Comparison of ENCODE assay signal across 24 cellular contexts in the genomic region with DNA sequence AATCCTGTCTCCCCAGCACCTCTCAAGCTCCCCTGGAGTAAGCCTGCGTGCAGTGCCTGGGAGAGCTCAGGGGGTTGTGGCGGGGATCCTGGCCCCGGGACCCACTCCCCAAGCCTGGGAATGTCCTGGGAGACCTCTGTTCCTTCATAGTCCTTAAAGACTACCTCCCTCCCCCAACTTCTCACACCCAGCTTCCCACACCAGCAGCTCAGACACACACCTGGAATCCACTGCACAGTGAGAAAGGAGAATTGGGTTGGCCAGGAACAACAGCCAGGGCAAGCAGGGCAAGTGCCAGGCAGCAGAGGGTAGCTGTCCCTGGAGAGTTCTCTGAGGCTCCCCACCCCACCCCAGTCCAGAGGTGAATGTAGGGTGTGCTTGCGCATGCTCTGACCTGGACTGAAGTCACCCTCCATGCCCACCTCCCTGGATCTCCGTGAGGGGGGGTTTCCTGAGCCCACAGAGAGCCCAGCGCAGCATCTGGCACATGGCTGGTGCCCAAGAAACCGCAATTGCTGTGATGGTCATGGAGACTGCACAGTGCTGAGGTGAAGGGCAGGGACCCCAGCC. TPM values are rescaled to one million over a fixed set of nuclear protein-coding genes. Genes with fewer than 3 reads are reported as not detected.
DNase-seq lines count a peak whose midpoint lies in the region; ATAC-seq and TF ChIP-seq lines count a peak whose summit lies in the region.
"Had no signal": no experiment of that assay in that cellular context is flagged by ENCODE, and none has a peak within 500 bp of the region (broad histone marks: within the 10 kb centered on the region; RNA-seq: fewer than 3 reads in every experiment).

No MANE protein-coding gene starts in this region.

- no peak overlapping the region for H4K91ac ChIP-seq in neuronal stem cell (ENCODE audit: low read depth, low read length, poor library complexity)

- no peak for ATAC-seq in CD8-positive, alpha-beta T cell
- no peak for ATAC-seq in activated naive CD8-positive, alpha-beta T cell treated with anti-CD3 and anti-CD28 coated beads, Interleukin-2, amount 10 ng/mL, durations not matched to agents 7 days and 5 days (ENCODE audit: low read depth)
- ATAC-seq in HG02642 (IDR thresholded peaks at IDR 0.05; ENCODE audit: poor library complexity, unreplicated experiment) (no peak), GM19351 (IDR thresholded peaks at IDR 0.05; ENCODE audit: unreplicated experiment) (no peak)

- no peak for TF ChIP-seq CTCF in CD8-positive, alpha-beta T cell (IDR thresholded peaks at IDR 0.05)

- H3K9me3 Mint-ChIP-seq in activated naive CD4-positive, alpha-beta T cell treated with anti-CD3 and anti-CD28 coated beads for 36 hours = no peaks in the 10 kb centered on the region
- H3K9me3 Mint-ChIP-seq in CD8-positive, alpha-beta T cell = no peaks in the 10 kb centered on the region
- no peaks in the 10 kb centered on the region for H3K9me3 Mint-ChIP-seq in activated naive CD8-positive, alpha-beta T cell treated with anti-CD3 and anti-CD28 coated beads, Interleukin-2, amount 10 ng/mL, durations not matched to agents 7 days and 5 days
- H3K9me3 Mint-ChIP-seq: H9, nephron progenitor cell had no signal

- peak overlapping the region; percentile 22 for H3K27ac Mint-ChIP-seq in activated naive CD4-positive, alpha-beta T cell treated with anti-CD3 and anti-CD28 coated beads for 36 hours
- peak overlapping the region; percentile 93 for H3K27ac Mint-ChIP-seq in CD8-positive, alpha-beta T cell
- peak overlapping the region; percentile 98 for H3K27ac Mint-ChIP-seq in activated naive CD8-positive, alpha-beta T cell treated with anti-CD3 and anti-CD28 coated beads, Interleukin-2, amount 10 ng/mL, durations not matched to agents 7 days and 5 days
- H3K27ac Mint-ChIP-seq: H9, nephron progenitor cell had no signal

- no peak overlapping the region for H3K4ac ChIP-seq in neuronal stem cell (ENCODE audit: low read length)

- H3K4me2 ChIP-seq in neuronal stem cell (ENCODE audit: insufficient read depth, low read length, poor library complexity, severe bottlenecking) = no peak overlapping the region

- H3K18ac ChIP-seq in neuronal stem cell (ENCODE audit: low read length) = peak overlapping the region; percentile 71

- no peak overlapping the region for H3K4me3 ChIP-seq in CD8-positive, alpha-beta T cell (ENCODE audit: low read depth, low read length)
- no peak overlapping the region for H3K4me3 ChIP-seq in neuronal stem cell (ENCODE audit: low read length in 2 of 2)
- H3K4me3 ChIP-seq: transverse colon had no signal

- no peak for DNase-seq in activated naive CD4-positive, alpha-beta T cell treated with anti-CD3 and anti-CD28 coated beads for 36 hours
- DNase-seq in activated naive CD4-positive, alpha-beta T cell treated with Interleukin-2 at 50 U/mL for 16 hours = no peak
- DNase-seq in CD8-positive, alpha-beta T cell = peak in 1 of 7 experiments; percentile 19
- DNase-seq in activated naive CD8-positive, alpha-beta T cell treated with anti-CD3 and anti-CD28 coated beads, Interleukin-2, amount 10 ng/mL, durations not matched to agents 7 days and 5 days = peak; percentile 32
- no peak for DNase-seq in neuronal stem cell (ENCODE audit: low spot score)
- DNase-seq in SHP77 treated with DMSO at 0.1 percent for 48 hours (lab: John Stamatoyannopoulos, UW) = no peak
- DNase-seq: activated gamma-delta T cell; COR-L47; H9; Karpas-422; mesendoderm; NCI-H1048; NCI-H2029; NCI-H226; NCI-H82; nephron progenitor cell; OCI-M1; SHP77; stimulated activated CD4-positive, alpha-beta T cell treated with anti-CD3 and anti-CD28 coated beads, Interleukin-1b, Interleukin-23, amount 100 ng/mL, for 48 hours; stimulated activated naive CD4-positive, alpha-beta T cell treated with Interleukin-2 at 50 U/mL for 16 hours; transverse colon; WERI-Rb-1 had no signal

- H3K4me1 ChIP-seq in CD8-positive, alpha-beta T cell (ENCODE audit: insufficient read depth, low read length) = peaks cover 100% of the 10 kb centered on the region
- H3K4me1 ChIP-seq in neuronal stem cell (ENCODE audit: control insufficient read depth in 2 of 2, insufficient read depth in 1 of 2, low read depth in 1 of 2, low read length in 2 of 2) = no peaks in the 10 kb centered on the region

- H3K9me3 ChIP-seq in CD8-positive, alpha-beta T cell (ENCODE audit: low read length) = no peaks in the 10 kb centered on the region
- peaks cover 0 to 2% of the 10 kb centered on the region in 2 donors for H3K9me3 ChIP-seq in neuronal stem cell (replicated peaks in 1 of 2; ENCODE audit: control insufficient read depth in 2 of 2, insufficient read depth in 1 of 2, low read depth in 1 of 2, low read length in 2 of 2)
- H3K9me3 ChIP-seq: transverse colon had no signal

- H3K36me3 ChIP-seq in CD8-positive, alpha-beta T cell (ENCODE audit: insufficient read depth, low read length) = peaks cover 7% of the 10 kb centered on the region
- H3K36me3 ChIP-seq in neuronal stem cell (replicated peaks in 1 of 2; ENCODE audit: control insufficient read depth in 2 of 2, insufficient read depth in 2 of 2, low read length in 2 of 2) = peaks cover 0 to 2% of the 10 kb centered on the region in 2 donors
- H3K36me3 ChIP-seq: transverse colon, WERI-Rb-1 had no signal

- no peaks in the 10 kb centered on the region for H3K79me1 ChIP-seq in neuronal stem cell (ENCODE audit: low read depth, low read length)

- no peak overlapping the region for H2BK5ac ChIP-seq in neuronal stem cell (ENCODE audit: low read length)

- no peak overlapping the region for H3K14ac ChIP-seq in neuronal stem cell (ENCODE audit: low read length)

- H3K9ac ChIP-seq in neuronal stem cell (ENCODE audit: low read depth, low read length, poor library complexity) = peak overlapping the region; percentile 27

- peaks cover 18% of the 10 kb centered on the region for H3K36me3 Mint-ChIP-seq in activated naive CD4-positive, alpha-beta T cell treated with anti-CD3 and anti-CD28 coated beads for 36 hours (ENCODE audit: low read depth)
- peaks cover 44% of the 10 kb centered on the region for H3K36me3 Mint-ChIP-seq in CD8-positive, alpha-beta T cell
- peaks cover 30% of the 10 kb centered on the region for H3K36me3 Mint-ChIP-seq in activated naive CD8-positive, alpha-beta T cell treated with anti-CD3 and anti-CD28 coated beads, Interleukin-2, amount 10 ng/mL, durations not matched to agents 7 days and 5 days

- H3K23ac ChIP-seq in neuronal stem cell (ENCODE audit: low read depth, low read length, poor library complexity) = peak overlapping the region; percentile 63

- no peak overlapping the region for H2AFZ ChIP-seq in neuronal stem cell (ENCODE audit: low read length)

- WGBS in neuronal stem cell (ENCODE audit: extremely low coverage in 2 of 2, insufficient read length in 2 of 2, insufficient replicate concordance in 1 of 2), 2 donors = no CpG with 5 or more reads among the region's 7 CpGs

- POLR2A ChIA-PET in CD8-positive, alpha-beta T cell (lab: Charles Lee) = interaction anchor here (0.8 to 3.4 kb wide), 3 partner anchors 11 to 21 kb away, joined by 3 to 19 read pairs (median 4); a partner anchor contains a TSS
- POLR2A ChIA-PET in activated naive CD8-positive, alpha-beta T cell treated with anti-CD3 and anti-CD28 coated beads, Interleukin-2, amount 10 ng/mL, durations not matched to agents 7 days and 5 days (lab: Charles Lee) = interaction anchor here (1.5 to 5.6 kb wide), 2 partner anchors 11 to 20 kb away, joined by 5 to 137 read pairs; a partner anchor contains a TSS

- no peaks in the 10 kb centered on the region for H3K27me3 Mint-ChIP-seq in activated naive CD4-positive, alpha-beta T cell treated with anti-CD3 and anti-CD28 coated beads for 36 hours (ENCODE audit: low read depth)
- H3K27me3 Mint-ChIP-seq in CD8-positive, alpha-beta T cell (ENCODE audit: low read depth) = no peaks in the 10 kb centered on the region
- H3K27me3 Mint-ChIP-seq in activated naive CD8-positive, alpha-beta T cell treated with anti-CD3 and anti-CD28 coated beads, Interleukin-2, amount 10 ng/mL, durations not matched to agents 7 days and 5 days = no peaks in the 10 kb centered on the region

- peak overlapping the region; percentile 60 for H2BK12ac ChIP-seq in neuronal stem cell (ENCODE audit: low read length)

- no peak overlapping the region for H2BK15ac ChIP-seq in neuronal stem cell (ENCODE audit: low read length)

- no peak overlapping the region for H2BK120ac ChIP-seq in neuronal stem cell (ENCODE audit: low read depth, low read length)

- CTCF ChIA-PET in activated naive CD4-positive, alpha-beta T cell treated with anti-CD3 and anti-CD28 coated beads for 36 hours (lab: Charles Lee) = interaction anchor here (0.6 to 2.1 kb wide), 3 partner anchors 44 to 1576 kb away, joined by 3 to 7 read pairs (median 5); no protein-coding TSS in a partner anchor
- CTCF ChIA-PET in CD8-positive, alpha-beta T cell (lab: Charles Lee) = interaction anchor here (1.4 to 1.6 kb wide), 3 partner anchors 14 to 44 kb away, joined by 4 read pairs; no protein-coding TSS in a partner anchor

- peaks cover 95% of the 10 kb centered on the region for H3K4me1 Mint-ChIP-seq in activated naive CD4-positive, alpha-beta T cell treated with anti-CD3 and anti-CD28 coated beads for 36 hours (ENCODE audit: low read depth)
- peaks cover 93% of the 10 kb centered on the region for H3K4me1 Mint-ChIP-seq in CD8-positive, alpha-beta T cell (ENCODE audit: low read depth)
- peaks cover 79% of the 10 kb centered on the region for H3K4me1 Mint-ChIP-seq in activated naive CD8-positive, alpha-beta T cell treated with anti-CD3 and anti-CD28 coated beads, Interleukin-2, amount 10 ng/mL, durations not matched to agents 7 days and 5 days

- no peak overlapping the region for H3K27ac ChIP-seq in CD8-positive, alpha-beta T cell (ENCODE audit: low read depth, low read length)
- H3K27ac ChIP-seq in neuronal stem cell (replicated peaks; ENCODE audit: low read length) = no peak overlapping the region
- H3K27ac ChIP-seq: transverse colon, WERI-Rb-1 had no signal

- intact Hi-C loops in activated naive CD4-positive, alpha-beta T cell treated with anti-CD3 and anti-CD28 coated beads for 36 hours (cut with micrococcal nuclease) = no loop called here
- intact Hi-C loops in CD8-positive, alpha-beta T cell (cut with DNase I, micrococcal nuclease) = no loop called here

- H2AK5ac ChIP-seq in neuronal stem cell (ENCODE audit: low read depth, low read length) = peak overlapping the region; percentile 43

- peak overlapping the region; percentile 25 for H4K8ac ChIP-seq in neuronal stem cell (ENCODE audit: low read depth, low read length)

- no peaks in the 10 kb centered on the region for H3K27me3 ChIP-seq in CD8-positive, alpha-beta T cell (ENCODE audit: insufficient read depth, low read length)
- H3K27me3 ChIP-seq in neuronal stem cell (ENCODE audit: control insufficient read depth in 3 of 3, insufficient read depth in 3 of 3, low read depth in 1 of 3, low read length in 3 of 3) = peaks cover 0 to 65% (median 3%) of the 10 kb centered on the region in 3 experiments
- H3K27me3 ChIP-seq: transverse colon had no signal

- no peak overlapping the region for H3K4me3 Mint-ChIP-seq in activated naive CD4-positive, alpha-beta T cell treated with anti-CD3 and anti-CD28 coated beads for 36 hours
- no peak overlapping the region for H3K4me3 Mint-ChIP-seq in CD8-positive, alpha-beta T cell
- H3K4me3 Mint-ChIP-seq in activated naive CD8-positive, alpha-beta T cell treated with anti-CD3 and anti-CD28 coated beads, Interleukin-2, amount 10 ng/mL, durations not matched to agents 7 days and 5 days = no peak overlapping the region
- H3K4me3 Mint-ChIP-seq: H9, nephron progenitor cell had no signal

RNA-seq across cellular contexts. Expression of a gene that starts 22.2 kb away (rescaled TPM):
- total RNA-seq in activated naive CD4-positive, alpha-beta T cell treated with anti-CD3 and anti-CD28 coated beads for 36 hours = 100 to 1,000 TPM in 1 of 2 experiments, 10 to 100 TPM in 1; 94.2 to 102 TPM
- 10 to 100 TPM; 86.7 to 88.0 TPM for total RNA-seq in CD8-positive, alpha-beta T cell
- total RNA-seq in activated naive CD8-positive, alpha-beta T cell treated with anti-CD3 and anti-CD28 coated beads, Interleukin-2, amount 10 ng/mL, durations not matched to agents 7 days and 5 days = 100 to 1,000 TPM; 238 to 241 TPM
- 2.0 TPM for polyA plus RNA-seq in neuronal stem cell (2013, experiment 1 of 2)
- polyA plus RNA-seq in neuronal stem cell (2013, experiment 2 of 2) = 1.8 TPM

RNA-seq across cellular contexts. Expression of a gene that starts 53.7 kb away (rescaled TPM):
- 10 to 100 TPM; 21.9 to 24.9 TPM for total RNA-seq in activated naive CD4-positive, alpha-beta T cell treated with anti-CD3 and anti-CD28 coated beads for 36 hours
- 10 to 100 TPM; 21.4 to 22.7 TPM for total RNA-seq in CD8-positive, alpha-beta T cell
- 10 to 100 TPM; 18.0 to 23.4 TPM for total RNA-seq in activated naive CD8-positive, alpha-beta T cell treated with anti-CD3 and anti-CD28 coated beads, Interleukin-2, amount 10 ng/mL, durations not matched to agents 7 days and 5 days
- 251 TPM for polyA plus RNA-seq in neuronal stem cell (2013, experiment 1 of 2)
- 239 TPM for polyA plus RNA-seq in neuronal stem cell (2013, experiment 2 of 2)

Comparison
In these comparisons a context has a peak if more than half of its experiments do, and no peak if none do; other contexts are left out.
1. H3K27ac Mint-ChIP-seq: peak in every context shown above with its lines; median percentile 98 in activated naive CD8-positive, alpha-beta T cell treated with anti-CD3 and anti-CD28 coated beads, Interleukin-2, amount 10 ng/mL, durations not matched to agents 7 days and 5 days; 93 in CD8-positive, alpha-beta T cell; 22 in activated naive CD4-positive, alpha-beta T cell treated with anti-CD3 and anti-CD28 coated beads for 36 hours.